1 cellular context compared by ENCODE assay signal in genomic region chr1:50423670-50424000, GRCh38.
TF ChIP-seq lines count a peak whose summit lies in the region.

No MANE protein-coding gene starts in this region.

TF ChIP-seq in A549, 52 proteins besides CTCF, POLR2A, EP300 and RAD21 (continued from another document):
- TF ChIP-seq NFE2L2 (conservative IDR thresholded peaks at IDR 0.05; ENCODE audit: low read length) (no peak), CEBPB (IDR thresholded peaks at IDR 0.05) (no peak), MAZ (IDR thresholded peaks at IDR 0.05; ENCODE audit: borderline replicate concordance, low read depth, low read length) (no peak), GATA3 (IDR thresholded peaks at IDR 0.05; ENCODE audit: borderline replicate concordance) (no peak), HOXB13 (CRISPR knock-in tag; IDR thresholded peaks at IDR 0.05; ENCODE audit: low read depth) (no peak), ZC3H11A (IDR thresholded peaks at IDR 0.05) (no peak), MAX (IDR thresholded peaks at IDR 0.05) (no peak)
